ENCODE assay signal across 10 cellular contexts in genomic region chr11:118398797-118399564, GRCh38. TPM values are rescaled to one million over a fixed set of nuclear protein-coding genes. Genes with fewer than 3 reads are reported as not detected.
DNase-seq lines count a peak whose midpoint lies in the region; ATAC-seq, FAIRE-seq and TF ChIP-seq lines count a peak whose summit lies in the region.
"Had no signal": no experiment of that assay in that cellular context is flagged by ENCODE, and none has a peak within 500 bp of the region (broad histone marks: within the 10 kb centered on the region; RNA-seq: fewer than 3 reads in every experiment).

No MANE protein-coding gene starts in this region.

- peaks cover 15 to 17% of the 10 kb centered on the region in 2 experiments; a peak in 3 of 5 replicates for H3K4me1 ChIP-seq in K562 (replicated peaks in 1 of 2; ENCODE audit: control insufficient read depth in 2 of 2, insufficient read depth in 2 of 2, low read length in 2 of 2)

- WGBS in K562 (ENCODE audit: insufficient coverage, low coverage, missing lambda C conversion rate) = 49% methylated on average over 3 of the region's 3 CpGs

- TF ChIP-seq CTCF in K562 (IDR thresholded peaks at IDR 0.05 in 2 of 3, conservative IDR thresholded peaks at IDR 0.05 in 1 of 3; ENCODE audit: insufficient read depth in 2 of 3, low read depth in 1 of 3, low read length in 3 of 3) = no peak

- peak overlapping the region in 1 of 2 experiments; percentile 53; a peak in 1 of 4 replicates for H3K9ac ChIP-seq in K562 (ENCODE audit: insufficient read depth in 1 of 2, low read depth in 2 of 2, low read length in 2 of 2)

- no peaks in the 10 kb centered on the region for H3K9me3 ChIP-seq in K562 (replicated peaks; ENCODE audit: control insufficient read depth, insufficient read depth, low read depth, low read length)

- peaks cover 43% of the 10 kb centered on the region; the same call in 2 of the 3 replicates for H3K36me3 ChIP-seq in K562 (ENCODE audit: control insufficient read depth, insufficient read depth, low read length)

- DNase-seq in SK-MEL-5 (ENCODE audit: low read depth, low spot score) = peak; percentile 38
- DNase-seq in K562 (ENCODE audit: extremely low read depth in 1 of 4, low spot score in 3 of 4) = no peak
- DNase-seq in stimulated activated CD4-positive, alpha-beta T cell treated with anti-CD3 and anti-CD28 coated beads, Interleukin-12 subunit alpha, Interleukin-12 subunit beta, amount 100 ng/mL, for 48 hours (ENCODE audit: low read depth in 2 of 3, low spot score in 1 of 3) = peak in 2 of 3 donors; percentile 28 to 40
- no peak for DNase-seq in G401 (ENCODE audit: low spot score)
- DNase-seq in islet precursor cell = no peak
- DNase-seq: NCI-H526 treated with DMSO at 0.1 percent for 48 hours had no signal

- TF ChIP-seq POLR2A in K562 (conservative IDR thresholded peaks at IDR 0.05) = no peak

- no peak overlapping the region for H3K4me3 ChIP-seq in K562

- CTCF ChIA-PET in K562 (lab: Yijun Ruan, JAX; ENCODE audit: low intra/inter-chr PET ratio) = no interaction called here

- 0 out of 2 replicates have a peak, but pooled peaks have one; percentile 14 for TF ChIP-seq EP300 in K562 (IDR thresholded peaks at IDR 0.05; ENCODE audit: low read length)

- no peak overlapping the region for H2AFZ ChIP-seq in K562 (ENCODE audit: low read depth, low read length)

- H3K9me1 ChIP-seq in K562 (ENCODE audit: control insufficient read depth, insufficient read depth, low read length) = no peaks in the 10 kb centered on the region

- in situ Hi-C loops in SK-MEL-5 (cut with HindIII; ENCODE audit: low pct_unique_long_range_greater_than_20kb, low sequenced_read_pairs) (no loop called here), K562 (cut with MboI) (no loop called here), G401 (cut with HindIII; ENCODE audit: low sequenced_read_pairs) (no loop called here)

- BruUV-seq in K562 (replicated peaks; lab: Mats Ljungman, UMichigan) = no TSS peak

- FAIRE-seq in K562 (lab: Jason Lieb, UNC) = no peak

- H3K27me3 ChIP-seq in K562 (ENCODE audit: control insufficient read depth in 2 of 2, insufficient read depth in 2 of 2, low read length in 2 of 2) = no peaks in the 10 kb centered on the region

- peaks cover 38% of the 10 kb centered on the region for H3K79me2 ChIP-seq in K562 (ENCODE audit: control insufficient read depth, insufficient read depth, low read length)

- intact Hi-C loops in K562 (cut with micrococcal nuclease) = no loop called here

- H3K27ac ChIP-seq in K562 (ENCODE audit: extremely low read depth, low read depth, low read length) = peak overlapping the region; percentile 22; the same call in 1 of the 3 replicates

- ATAC-seq in GM21390 (IDR thresholded peaks at IDR 0.05; ENCODE audit: unreplicated experiment) = peak; percentile 40
- no peak for ATAC-seq in K562
- no peak for ATAC-seq in GM21515 (IDR thresholded peaks at IDR 0.05; ENCODE audit: unreplicated experiment)
- no peak for ATAC-seq in GM18873 (IDR thresholded peaks at IDR 0.05; ENCODE audit: low FRiP score, unreplicated experiment)

- 0 out of 2 replicates have a peak, but pooled peaks cover 7% of the 10 kb centered on the region for H4K20me1 ChIP-seq in K562 (replicated peaks; ENCODE audit: control insufficient read depth, insufficient read depth, low read length)

- POLR2A ChIA-PET in K562 (lab: Yijun Ruan, JAX) = interaction anchor here (0.6 to 1.9 kb wide), 4 partner anchors 13 to 93 kb away, joined by 3 to 8 read pairs (median 3); no protein-coding TSS in a partner anchor

- TF ChIP-seq RAD21 in K562 (CRISPR knock-in tag; conservative IDR thresholded peaks at IDR 0.05 in 1 of 2, IDR thresholded peaks at IDR 0.05 in 1 of 2) = no peak

- no peak overlapping the region for H3K4me2 ChIP-seq in K562 (ENCODE audit: insufficient read depth, low read length)

RNA-seq across cellular contexts. Expression of gene ATP5MG, which starts 2.4 kb away (rescaled TPM):
- 138 and 155 TPM in 2 replicates for total RNA-seq in SK-MEL-5 (2014; rRNA removed; shearing (Covaris generic))
- polyA plus RNA-seq in SK-MEL-5 (2015; cell fraction: cytosol; rRNA removed) = 49.1 and 92.3 TPM in 2 replicates
- 8.7 and 19.3 TPM in 2 replicates for polyA plus RNA-seq in SK-MEL-5 (2015; cell fraction: nucleus; rRNA removed)
- total RNA-seq in K562 (2011; cell fraction: chromatin; rRNA removed; ENCODE audit: low replicate concordance) = 30.9 and 63.7 TPM in 2 replicates
- total RNA-seq in K562 (2011; cell fraction: nucleolus; rRNA removed) = 49.0 and 59.9 TPM in 2 replicates
- total RNA-seq in K562 (2011; cell fraction: nucleoplasm; rRNA removed) = 82.3 and 111 TPM in 2 replicates
- 294 and 333 TPM in 2 replicates for total RNA-seq in K562 (2014; rRNA removed)
- 422 and 434 TPM in 2 replicates for total RNA-seq in K562 (2014; rRNA removed; fragmentation: Illumina TruSeq; extraction: Trizol)
- total RNA-seq in K562 (2015; rRNA removed; fragmentation: Illumina TruSeq; extraction: Trizol) = 366 and 426 TPM in 2 replicates
- 390 and 391 TPM in 2 replicates for total RNA-seq in K562 (2021)
- 609 and 759 TPM in 2 replicates for polyA plus RNA-seq in K562 (2011; rRNA removed)
- polyA plus RNA-seq in K562 (2011; cell fraction: cytosol; rRNA removed) = 443 and 675 TPM in 2 replicates
- 116 and 214 TPM in 2 replicates for polyA plus RNA-seq in K562 (2011; cell fraction: nucleus; rRNA removed)
- 594 and 680 TPM in 2 replicates for polyA plus RNA-seq in K562 (2012)
- 301 and 302 TPM in 2 replicates for polyA plus RNA-seq in K562 (2014; fragmentation: Illumina TruSeq; extraction: Trizol)
- polyA plus RNA-seq in K562 (2014; fragmentation: Nextera tagmentation; extraction: Ambion mirVana) = 1,000 to 10,000 TPM; 1,842 to 2,138 TPM
- 512 and 785 TPM in 2 replicates for polyA plus RNA-seq in K562 (2014; rRNA removed)
- polyA minus RNA-seq in K562 (2011; rRNA and poly(A)+ RNA removed) = 129 and 140 TPM in 2 replicates
- 91.3 and 103 TPM in 2 replicates for polyA minus RNA-seq in K562 (2011; cell fraction: cytosol; rRNA and poly(A)+ RNA removed)
- polyA minus RNA-seq in K562 (2011; cell fraction: nucleus; rRNA and poly(A)+ RNA removed) = 15.8 and 29.8 TPM in 2 replicates
- total RNA-seq in G401 (2014; rRNA removed; shearing (Covaris generic)) = 146 and 244 TPM in 2 replicates

RNA-seq across cellular contexts. Expression of gene KMT2A, which starts 37.3 kb away (rescaled TPM):
- total RNA-seq in SK-MEL-5 (2014; rRNA removed; shearing (Covaris generic)) = 10.6 and 11.0 TPM in 2 replicates
- 12.6 and 23.0 TPM in 2 replicates for polyA plus RNA-seq in SK-MEL-5 (2015; cell fraction: cytosol; rRNA removed)
- polyA plus RNA-seq in SK-MEL-5 (2015; cell fraction: nucleus; rRNA removed) = 36.8 and 45.4 TPM in 2 replicates
- 227 and 437 TPM in 2 replicates for total RNA-seq in K562 (2011; cell fraction: chromatin; rRNA removed; ENCODE audit: low replicate concordance)
- 184 and 220 TPM in 2 replicates for total RNA-seq in K562 (2011; cell fraction: nucleolus; rRNA removed)
- total RNA-seq in K562 (2011; cell fraction: nucleoplasm; rRNA removed) = 320 and 503 TPM in 2 replicates
- total RNA-seq in K562 (2014; rRNA removed) (27.0 and 34.8 TPM in 2 replicates), K562 (2014; rRNA removed; fragmentation: Illumina TruSeq; extraction: Trizol) (37.0 and 44.1 TPM in 2 replicates), K562 (2015; rRNA removed; fragmentation: Illumina TruSeq; extraction: Trizol) (32.9 and 33.7 TPM in 2 replicates), K562 (2021) (58.9 and 59.9 TPM in 2 replicates)
- polyA plus RNA-seq in K562 (2011; rRNA removed) (28.3 and 30.4 TPM in 2 replicates), K562 (2014; fragmentation: Illumina TruSeq; extraction: Trizol) (41.6 and 48.9 TPM in 2 replicates), K562 (2014; fragmentation: Nextera tagmentation; extraction: Ambion mirVana) (10 to 100 TPM in 1 of 2 experiments, 1 to 10 TPM in 1; 9.6 to 10.8 TPM), K562 (2014; rRNA removed) (32.6 and 36.9 TPM in 2 replicates)
- polyA plus RNA-seq in K562 (2011; cell fraction: cytosol; rRNA removed) = 24.5 and 37.4 TPM in 2 replicates
- polyA plus RNA-seq in K562 (2011; cell fraction: nucleus; rRNA removed) = 159 and 233 TPM in 2 replicates
- 26.7 and 27.2 TPM in 2 replicates for polyA plus RNA-seq in K562 (2012)
- 95.7 and 118 TPM in 2 replicates for polyA minus RNA-seq in K562 (2011; rRNA and poly(A)+ RNA removed)
- 53.8 and 61.4 TPM in 2 replicates for polyA minus RNA-seq in K562 (2011; cell fraction: cytosol; rRNA and poly(A)+ RNA removed)
- polyA minus RNA-seq in K562 (2011; cell fraction: nucleus; rRNA and poly(A)+ RNA removed) = 141 and 184 TPM in 2 replicates
- 6.6 and 20.5 TPM in 2 replicates for total RNA-seq in G401 (2014; rRNA removed; shearing (Covaris generic))

RNA-seq across cellular contexts. Expression of gene UBE4A, which starts 39.6 kb away (rescaled TPM):
- 45.4 and 51.1 TPM in 2 replicates for total RNA-seq in SK-MEL-5 (2014; rRNA removed; shearing (Covaris generic))
- 29.3 and 38.6 TPM in 2 replicates for polyA plus RNA-seq in SK-MEL-5 (2015; cell fraction: cytosol; rRNA removed)
- polyA plus RNA-seq in SK-MEL-5 (2015; cell fraction: nucleus; rRNA removed) = 54.4 and 62.7 TPM in 2 replicates
- total RNA-seq in K562 (2011; cell fraction: chromatin; rRNA removed; ENCODE audit: low replicate concordance) = 31.9 and 53.7 TPM in 2 replicates
- 23.5 and 25.8 TPM in 2 replicates for total RNA-seq in K562 (2011; cell fraction: nucleolus; rRNA removed)
- total RNA-seq in K562 (2011; cell fraction: nucleoplasm; rRNA removed) = 45.1 and 82.0 TPM in 2 replicates
- 26.8 and 32.4 TPM in 2 replicates for total RNA-seq in K562 (2014; rRNA removed)
- total RNA-seq in K562 (2014; rRNA removed; fragmentation: Illumina TruSeq; extraction: Trizol) = 44.8 and 50.6 TPM in 2 replicates
- total RNA-seq in K562 (2015; rRNA removed; fragmentation: Illumina TruSeq; extraction: Trizol) = 41.8 and 45.2 TPM in 2 replicates
- 33.6 and 37.0 TPM in 2 replicates for total RNA-seq in K562 (2021)
- 22.9 and 23.9 TPM in 2 replicates for polyA plus RNA-seq in K562 (2011; rRNA removed)
- 12.4 and 17.6 TPM in 2 replicates for polyA plus RNA-seq in K562 (2011; cell fraction: cytosol; rRNA removed)
- 54.3 and 63.0 TPM in 2 replicates for polyA plus RNA-seq in K562 (2011; cell fraction: nucleus; rRNA removed)
- 19.3 and 19.9 TPM in 2 replicates for polyA plus RNA-seq in K562 (2012)
- 29.2 and 32.8 TPM in 2 replicates for polyA plus RNA-seq in K562 (2014; fragmentation: Illumina TruSeq; extraction: Trizol)
- 10 to 100 TPM; 13.5 to 17.1 TPM for polyA plus RNA-seq in K562 (2014; fragmentation: Nextera tagmentation; extraction: Ambion mirVana)
- 17.8 and 18.0 TPM in 2 replicates for polyA plus RNA-seq in K562 (2014; rRNA removed)
- 47.1 and 48.0 TPM in 2 replicates for polyA minus RNA-seq in K562 (2011; rRNA and poly(A)+ RNA removed)
- 28.5 and 37.0 TPM in 2 replicates for polyA minus RNA-seq in K562 (2011; cell fraction: cytosol; rRNA and poly(A)+ RNA removed)
- polyA minus RNA-seq in K562 (2011; cell fraction: nucleus; rRNA and poly(A)+ RNA removed) = 12.4 and 25.8 TPM in 2 replicates
- total RNA-seq in G401 (2014; rRNA removed; shearing (Covaris generic)) = 24.3 and 35.0 TPM in 2 replicates

RNA-seq across cellular contexts. Expression of gene CD3G, which starts 54.8 kb away (rescaled TPM):
- not detected in 2 replicates for total RNA-seq in SK-MEL-5 (2014; rRNA removed; shearing (Covaris generic))
- not detected in 2 replicates for polyA plus RNA-seq in SK-MEL-5 (2015; cell fraction: cytosol; rRNA removed)
- polyA plus RNA-seq in SK-MEL-5 (2015; cell fraction: nucleus; rRNA removed) = not detected in 2 replicates
- 1.1 and 1.3 TPM in 2 replicates for total RNA-seq in K562 (2011; cell fraction: chromatin; rRNA removed; ENCODE audit: low replicate concordance)
- 0.53 and 0.67 TPM in 2 replicates for total RNA-seq in K562 (2011; cell fraction: nucleolus; rRNA removed)
- total RNA-seq in K562 (2011; cell fraction: nucleoplasm; rRNA removed) = 0.51 and 1.1 TPM in 2 replicates
- total RNA-seq in K562 (2014; rRNA removed) (0.36 and 0.37 TPM in 2 replicates), K562 (2014; rRNA removed; fragmentation: Illumina TruSeq; extraction: Trizol) (0.19 and 0.47 TPM in 2 replicates), K562 (2015; rRNA removed; fragmentation: Illumina TruSeq; extraction: Trizol) (0.47 and 0.49 TPM in 2 replicates), K562 (2021) (0.55 and 0.60 TPM in 2 replicates)
- polyA plus RNA-seq in K562 (2011; rRNA removed) (1.6 and 1.7 TPM in 2 replicates), K562 (2014; fragmentation: Illumina TruSeq; extraction: Trizol) (0.30 and 0.79 TPM in 2 replicates), K562 (2014; fragmentation: Nextera tagmentation; extraction: Ambion mirVana) (under 1 TPM; 0.60 to 0.83 TPM), K562 (2014; rRNA removed) (0.24 and 0.33 TPM in 2 replicates)
- 0.78 and 1.0 TPM in 2 replicates for polyA plus RNA-seq in K562 (2011; cell fraction: cytosol; rRNA removed)
- polyA plus RNA-seq in K562 (2011; cell fraction: nucleus; rRNA removed) = 0.34 and 0.82 TPM in 2 replicates
- polyA plus RNA-seq in K562 (2012) = 0.47 and 1.6 TPM in 2 replicates
- polyA minus RNA-seq in K562 (2011; rRNA and poly(A)+ RNA removed) = 2.8 and 23.2 TPM in 2 replicates
- polyA minus RNA-seq in K562 (2011; cell fraction: cytosol; rRNA and poly(A)+ RNA removed) = 1.2 TPM in 2 replicates
- polyA minus RNA-seq in K562 (2011; cell fraction: nucleus; rRNA and poly(A)+ RNA removed) = 0.13 and 0.78 TPM in 2 replicates
- not detected in 2 replicates for total RNA-seq in G401 (2014; rRNA removed; shearing (Covaris generic))
- total RNA-seq: epithelial cell of proximal tubule had no signal

RNA-seq across cellular contexts. Expression of gene CD3D, which starts 56.5 kb away (rescaled TPM):
- total RNA-seq in SK-MEL-5 (2014; rRNA removed; shearing (Covaris generic)) = not detected in 2 replicates
- not detected in 2 replicates for polyA plus RNA-seq in SK-MEL-5 (2015; cell fraction: cytosol; rRNA removed)
- not detected in 2 replicates for polyA plus RNA-seq in SK-MEL-5 (2015; cell fraction: nucleus; rRNA removed)
- total RNA-seq in K562 (2011; cell fraction: chromatin; rRNA removed; ENCODE audit: low replicate concordance) = 24.0 and 41.4 TPM in 2 replicates
- 83.6 and 106 TPM in 2 replicates for total RNA-seq in K562 (2011; cell fraction: nucleolus; rRNA removed)
- 52.0 and 68.0 TPM in 2 replicates for total RNA-seq in K562 (2011; cell fraction: nucleoplasm; rRNA removed)
- total RNA-seq in K562 (2014; rRNA removed) = 40.7 and 42.4 TPM in 2 replicates
- 52.4 and 54.8 TPM in 2 replicates for total RNA-seq in K562 (2014; rRNA removed; fragmentation: Illumina TruSeq; extraction: Trizol)
- 35.6 and 41.7 TPM in 2 replicates for total RNA-seq in K562 (2015; rRNA removed; fragmentation: Illumina TruSeq; extraction: Trizol)
- total RNA-seq in K562 (2021) = 34.9 and 36.2 TPM in 2 replicates
- polyA plus RNA-seq in K562 (2011; rRNA removed) = 238 and 241 TPM in 2 replicates
- 162 and 272 TPM in 2 replicates for polyA plus RNA-seq in K562 (2011; cell fraction: cytosol; rRNA removed)
- 58.9 and 86.8 TPM in 2 replicates for polyA plus RNA-seq in K562 (2011; cell fraction: nucleus; rRNA removed)
- 54.3 and 176 TPM in 2 replicates for polyA plus RNA-seq in K562 (2012)
- polyA plus RNA-seq in K562 (2014; fragmentation: Illumina TruSeq; extraction: Trizol) = 67.1 and 75.5 TPM in 2 replicates
- polyA plus RNA-seq in K562 (2014; fragmentation: Nextera tagmentation; extraction: Ambion mirVana) = 100 to 1,000 TPM; 139 to 145 TPM
- polyA plus RNA-seq in K562 (2014; rRNA removed) = 69.6 and 76.7 TPM in 2 replicates
- polyA minus RNA-seq in K562 (2011; rRNA and poly(A)+ RNA removed) = 107 and 117 TPM in 2 replicates
- polyA minus RNA-seq in K562 (2011; cell fraction: cytosol; rRNA and poly(A)+ RNA removed) = 29.9 and 30.2 TPM in 2 replicates
- polyA minus RNA-seq in K562 (2011; cell fraction: nucleus; rRNA and poly(A)+ RNA removed) = 9.8 and 24.3 TPM in 2 replicates
- not detected in 2 replicates for total RNA-seq in G401 (2014; rRNA removed; shearing (Covaris generic))
- total RNA-seq: epithelial cell of proximal tubule had no signal

Comparison
In these comparisons a context has a peak if more than half of its experiments do, and no peak if none do; other contexts are left out.
1. DNase-seq: peak in SK-MEL-5 (single experiment) and stimulated activated CD4-positive, alpha-beta T cell treated with anti-CD3 and anti-CD28 coated beads, Interleukin-12 subunit alpha, Interleukin-12 subunit beta, amount 100 ng/mL, for 48 hours (2 of 3); none in K562 (0 of 4), G401 (single experiment) and islet precursor cell (single experiment).